ENCODE assay signal across 8 cellular contexts in genomic region chr17:44345497-44346026, GRCh38. TPM values are rescaled to one million over a fixed set of nuclear protein-coding genes. Genes with fewer than 3 reads are reported as not detected.
DNase-seq lines count a peak whose midpoint lies in the region; ATAC-seq and TF ChIP-seq lines count a peak whose summit lies in the region.

No MANE protein-coding gene starts in this region.

- H3K4me1 ChIP-seq in esophagus muscularis mucosa (peaks cover 14 to 32% (median 25%) of the 10 kb centered on the region in 4 donors), mucosa of descending colon (ENCODE audit: low read depth) (peaks cover 22% of the 10 kb centered on the region), testis (peaks cover 4% of the 10 kb centered on the region)

- H3K4me3 ChIP-seq in esophagus muscularis mucosa (peak overlapping the region; percentile 73 to 87 (median 82)), mucosa of descending colon (peak overlapping the region; percentile 62), testis (peak overlapping the region; percentile 69 to 75)

- DNase-seq in EL: peak; percentile 78
- peak; percentile 33 for DNase-seq in NCI-H510A (lab: John Stamatoyannopoulos, UW)
- peak; percentile 52 for DNase-seq in activated CD8-positive, alpha-beta memory T cell treated with anti-CD3 and anti-CD28 coated beads, Interleukin-2, amount 50 U/mL, for 4 hours
- no peak for DNase-seq in esophagus muscularis mucosa (ENCODE audit: extremely low spot score)
- DNase-seq in mucosa of descending colon: peak; percentile 66 to 69 (median 68)
- DNase-seq in testis: peak; percentile 60
- no peak for DNase-seq in NCI-H774 (lab: John Stamatoyannopoulos, UW)

- 3% methylated on average over 15 of the region's 21 CpGs for WGBS in esophagus muscularis mucosa
- WGBS in testis, 2 donors: 1 to 2% methylated on average over 11 to 21 of the region's 21 CpGs

- H3K9me3 ChIP-seq in esophagus muscularis mucosa: no peaks in the 10 kb centered on the region
- no peaks in the 10 kb centered on the region for H3K9me3 ChIP-seq in mucosa of descending colon
- no peaks in the 10 kb centered on the region for H3K9me3 ChIP-seq in testis

- no peak for TF ChIP-seq EP300 in esophagus muscularis mucosa (IDR thresholded peaks at IDR 0.05)

- H3K27me3 ChIP-seq in esophagus muscularis mucosa: no peaks in the 10 kb centered on the region
- H3K27me3 ChIP-seq in testis: no peaks in the 10 kb centered on the region

- peak overlapping the region; percentile 84 to 90 (median 87) for H3K27ac ChIP-seq in esophagus muscularis mucosa (replicated peaks in 1 of 4)
- peak overlapping the region; percentile 12 to 82 for H3K27ac ChIP-seq in testis

- ATAC-seq in HG02798 (IDR thresholded peaks at IDR 0.05; ENCODE audit: poor library complexity, unreplicated experiment) (peak; percentile 8), mucosa of descending colon (peak; percentile 78)

- TF ChIP-seq POLR2A in esophagus muscularis mucosa (IDR thresholded peaks at IDR 0.05; ENCODE audit: low read depth) (no peak), testis (IDR thresholded peaks at IDR 0.05) (no peak)

- TF ChIP-seq CTCF in esophagus muscularis mucosa (IDR thresholded peaks at IDR 0.05): peak in 2 of 3 experiments; percentile 35 to 49
- TF ChIP-seq CTCF in mucosa of descending colon (IDR thresholded peaks at IDR 0.05): no peak
- peak in 2 of 3 experiments; percentile 16 to 37 for TF ChIP-seq CTCF in testis (IDR thresholded peaks at IDR 0.05)

- intact Hi-C loops in esophagus muscularis mucosa (cut with DNase I) (no loop called here), mucosa of descending colon (cut with DNase I, micrococcal nuclease) (no loop called here), testis (cut with DNase I; ENCODE audit: low total_unique reads) (no loop called here)

- H3K36me3 ChIP-seq in esophagus muscularis mucosa: peaks cover under 1 to 25% (median 20%) of the 10 kb centered on the region in 4 donors
- H3K36me3 ChIP-seq in mucosa of descending colon (ENCODE audit: low read depth): peaks cover 4% of the 10 kb centered on the region
- no peaks in the 10 kb centered on the region for H3K36me3 ChIP-seq in testis (ENCODE audit: low read depth, missing control alignments)

RNA-seq across cellular contexts. Expression of gene GRN, which starts 0.5 kb away (rescaled TPM):
- total RNA-seq in esophagus muscularis mucosa (100 to 1,000 TPM; 169 to 313 (median 260) TPM), mucosa of descending colon (100 to 1,000 TPM; 282 to 500 (median 411) TPM), testis (100 to 1,000 TPM; 263 to 489 TPM)
- 161 TPM for polyA plus RNA-seq in testis (ENCODE audit: insufficient read depth, low read depth, low replicate concordance)

RNA-seq across cellular contexts. Expression of gene FAM171A2, which starts 18.1 kb away (rescaled TPM):
- total RNA-seq in esophagus muscularis mucosa (1 to 10 TPM in 2 of 4 donors, under 1 TPM in 2; 0.42 to 2.0 (median 1.2) TPM), mucosa of descending colon (1 to 10 TPM in 1 of 3 donors, under 1 TPM in 2; 0.12 to 1.3 (median 0.31) TPM), testis (1 to 10 TPM; 2.0 to 3.6 TPM)
- 1.3 TPM for polyA plus RNA-seq in testis (ENCODE audit: insufficient read depth, low read depth, low replicate concordance)

RNA-seq across cellular contexts. Expression of gene SLC25A39, which starts 20.9 kb away (rescaled TPM):
- 10 to 100 TPM; 41.1 to 69.0 (median 56.8) TPM for total RNA-seq in esophagus muscularis mucosa
- total RNA-seq in mucosa of descending colon: 100 to 1,000 TPM in 2 of 3 donors, 10 to 100 TPM in 1; 91.8 to 142 (median 133) TPM
- 100 to 1,000 TPM; 131 to 176 TPM for total RNA-seq in testis
- 141 TPM for polyA plus RNA-seq in testis (ENCODE audit: insufficient read depth, low read depth, low replicate concordance)

RNA-seq across cellular contexts. Expression of gene RUNDC3A, which starts 37.2 kb away (rescaled TPM):
- 1 to 10 TPM in 3 of 4 donors, under 1 TPM in 1; 0.42 to 2.8 (median 1.7) TPM for total RNA-seq in esophagus muscularis mucosa
- 1 to 10 TPM in 2 of 3 donors, under 1 TPM in 1; 0.34 to 3.7 (median 1.4) TPM for total RNA-seq in mucosa of descending colon
- 10 to 100 TPM; 14.6 to 53.1 TPM for total RNA-seq in testis
- polyA plus RNA-seq in testis (ENCODE audit: insufficient read depth, low read depth, low replicate concordance): 17.5 TPM

RNA-seq across cellular contexts. Expression of gene ITGA2B, which starts 43.9 kb away (rescaled TPM):
- 1 to 10 TPM in 2 of 4 donors, under 1 TPM in 2; 0.42 to 1.7 (median 1.0) TPM for total RNA-seq in esophagus muscularis mucosa
- total RNA-seq in mucosa of descending colon: under 1 TPM; 0.26 to 0.79 (median 0.41) TPM
- 1 to 10 TPM; 5.1 to 6.7 TPM for total RNA-seq in testis
- 6.0 TPM for polyA plus RNA-seq in testis (ENCODE audit: insufficient read depth, low read depth, low replicate concordance)

Comparison
In these comparisons a context has a peak if more than half of its experiments do, and no peak if none do; other contexts are left out.
1. DNase-seq: peak in EL (single experiment), NCI-H510A (single experiment), activated CD8-positive, alpha-beta memory T cell treated with anti-CD3 and anti-CD28 coated beads, Interleukin-2, amount 50 U/mL, for 4 hours (single experiment), mucosa of descending colon (3 of 3) and testis (single experiment); none in esophagus muscularis mucosa (single experiment) and NCI-H774 (single experiment).
2. Peak in every context shown above with its lines, with median percentiles within 50 percentile points of each other: H3K4me3 ChIP-seq.